21 cellular contexts compared by ENCODE assay signal in genomic region chr19:44924243-44924725, GRCh38. TPM values are rescaled to one million over a fixed set of nuclear protein-coding genes. Genes with fewer than 3 reads are reported as not detected.
DNase-seq lines count a peak whose midpoint lies in the region; ATAC-seq and TF ChIP-seq lines count a peak whose summit lies in the region.
"Had no signal": no experiment of that assay in that cellular context is flagged by ENCODE, and none has a peak within 500 bp of the region (broad histone marks: within the 10 kb centered on the region; RNA-seq: fewer than 3 reads in every experiment).

No MANE protein-coding gene starts in this region.

- H3K79me1 ChIP-seq in mesenchymal stem cell (replicated peaks; ENCODE audit: low read length, poor library complexity, severe bottlenecking), result no peaks in the 10 kb centered on the region

- no peaks in the 10 kb centered on the region for H3K27me3 ChIP-seq in right atrium auricular region
- H3K27me3 ChIP-seq in mesenchymal stem cell (ENCODE audit: control insufficient read depth in 1 of 2, insufficient read depth in 1 of 2, low read length in 2 of 2), result no peaks in the 10 kb centered on the region
- H3K27me3 ChIP-seq: breast epithelium, thyroid gland had no signal

- H2BK12ac ChIP-seq in mesenchymal stem cell (ENCODE audit: low read length in 2 of 2), result peak overlapping the region; percentile 49 to 59

- no peak overlapping the region for H3K23ac ChIP-seq in mesenchymal stem cell (ENCODE audit: low read length in 2 of 2)

- no peak overlapping the region for H2BK120ac ChIP-seq in mesenchymal stem cell (ENCODE audit: low read depth, low read length)

- intact Hi-C loops in Right ventricle myocardium inferior (cut with DNase I), result no loop called here
- intact Hi-C loops in activated CD4-positive, alpha-beta T cell treated with anti-CD3 and anti-CD28 coated beads for 36 hours (cut with DNase I, micrococcal nuclease), result no loop called here

- H3K4me3 Mint-ChIP-seq in activated CD4-positive, alpha-beta T cell treated with anti-CD3 and anti-CD28 coated beads for 36 hours, result no peak overlapping the region
- H3K4me3 Mint-ChIP-seq: activated naive CD8-positive, alpha-beta T cell treated with anti-CD3 and anti-CD28 coated beads, Interleukin-2, amount 10 ng/mL, durations not matched to agents 7 days and 5 days had no signal

- POLR2A ChIA-PET in activated CD4-positive, alpha-beta T cell treated with anti-CD3 and anti-CD28 coated beads for 36 hours (lab: Charles Lee), result interaction anchor here (0.6 kb wide), 1 partner anchor 19 kb away, joined by 4 read pairs; no protein-coding TSS in a partner anchor

- H2AK5ac ChIP-seq in mesenchymal stem cell (ENCODE audit: low read length, severe bottlenecking), result no peak overlapping the region

- TF ChIP-seq CTCF in right atrium auricular region (IDR thresholded peaks at IDR 0.05), result no peak

- H3K27me3 Mint-ChIP-seq in activated CD4-positive, alpha-beta T cell treated with anti-CD3 and anti-CD28 coated beads for 36 hours, result peaks cover 17% of the 10 kb centered on the region

- CTCF ChIA-PET in activated CD4-positive, alpha-beta T cell treated with anti-CD3 and anti-CD28 coated beads for 36 hours (lab: Charles Lee), result interaction anchor here (0.6 kb wide), 1 partner anchor 235 kb away, joined by 5 read pairs; no protein-coding TSS in a partner anchor

- H4K91ac ChIP-seq in mesenchymal stem cell (ENCODE audit: low read length), result peak overlapping the region; percentile 52

- H3K36me3 Mint-ChIP-seq in activated CD4-positive, alpha-beta T cell treated with anti-CD3 and anti-CD28 coated beads for 36 hours (ENCODE audit: low read depth), result no peaks in the 10 kb centered on the region
- H3K36me3 Mint-ChIP-seq: activated naive CD8-positive, alpha-beta T cell treated with anti-CD3 and anti-CD28 coated beads, Interleukin-2, amount 10 ng/mL, durations not matched to agents 7 days and 5 days had no signal

- no peak overlapping the region for H3K27ac Mint-ChIP-seq in activated CD4-positive, alpha-beta T cell treated with anti-CD3 and anti-CD28 coated beads for 36 hours
- H3K27ac Mint-ChIP-seq: activated naive CD8-positive, alpha-beta T cell treated with anti-CD3 and anti-CD28 coated beads, Interleukin-2, amount 10 ng/mL, durations not matched to agents 7 days and 5 days had no signal

- peak overlapping the region in 1 of 2 experiments; percentile 80 for H3K4ac ChIP-seq in mesenchymal stem cell (ENCODE audit: low read depth in 1 of 2, low read length in 2 of 2)

- H3K27ac ChIP-seq in right atrium auricular region (no peak overlapping the region), mesenchymal stem cell (ENCODE audit: low read length, poor library complexity, severe bottlenecking) (no peak overlapping the region)
- H3K27ac ChIP-seq: C4-2B, WERI-Rb-1 had no signal

- H2AFZ ChIP-seq in mesenchymal stem cell (ENCODE audit: low read depth, low read length), result no peak overlapping the region

- H3K18ac ChIP-seq in mesenchymal stem cell (ENCODE audit: low read depth in 1 of 2, low read length in 2 of 2), result peak overlapping the region in 1 of 2 experiments; percentile 34

- H3K4me1 Mint-ChIP-seq in activated CD4-positive, alpha-beta T cell treated with anti-CD3 and anti-CD28 coated beads for 36 hours, result peaks cover 4% of the 10 kb centered on the region

- no peak overlapping the region for H3K14ac ChIP-seq in mesenchymal stem cell (ENCODE audit: low read length in 2 of 2)

- H2BK5ac ChIP-seq in mesenchymal stem cell (ENCODE audit: low read depth, low read length, poor library complexity, severe bottlenecking), result no peak overlapping the region

- H2BK15ac ChIP-seq in mesenchymal stem cell (ENCODE audit: low read depth, poor library complexity, severe bottlenecking), result peak overlapping the region; percentile 26

- H3K36me3 ChIP-seq in right atrium auricular region (no peaks in the 10 kb centered on the region), mesenchymal stem cell (ENCODE audit: control insufficient read depth in 1 of 2, insufficient read depth in 2 of 2, low read depth in 1 of 2, low read length in 2 of 2) (no peaks in the 10 kb centered on the region)
- H3K36me3 ChIP-seq: breast epithelium, thyroid gland, WERI-Rb-1 had no signal

- H3K9me3 ChIP-seq in right atrium auricular region (no peaks in the 10 kb centered on the region), mesenchymal stem cell (ENCODE audit: control insufficient read depth, low read length) (no peaks in the 10 kb centered on the region)
- H3K9me3 ChIP-seq: breast epithelium, thyroid gland had no signal

- peak overlapping the region; percentile 39 for H3K9ac ChIP-seq in mesenchymal stem cell (ENCODE audit: low read length)

- no peak overlapping the region for H3K4me3 ChIP-seq in right atrium auricular region
- H3K4me3 ChIP-seq in mesenchymal stem cell (ENCODE audit: insufficient read depth in 1 of 2, low read depth in 1 of 2, low read length in 2 of 2), result no peak overlapping the region
- H3K4me3 ChIP-seq: breast epithelium, thyroid gland had no signal

- H3K4me2 ChIP-seq in mesenchymal stem cell (ENCODE audit: low read length, poor library complexity, severe bottlenecking), result no peak overlapping the region

- WGBS in mesenchymal stem cell, result 90% methylated on average over 7 of the region's 8 CpGs

- H3K4me1 ChIP-seq in right atrium auricular region, result peaks cover 0 to 32% of the 10 kb centered on the region in 2 donors
- H3K4me1 ChIP-seq in mesenchymal stem cell (ENCODE audit: control insufficient read depth, insufficient read depth, low read depth, low read length), result peaks cover 7% of the 10 kb centered on the region
- H3K4me1 ChIP-seq: breast epithelium had no signal

- H4K8ac ChIP-seq in mesenchymal stem cell (ENCODE audit: low read length), result peak overlapping the region; percentile 45

- H3K9me3 Mint-ChIP-seq in activated CD4-positive, alpha-beta T cell treated with anti-CD3 and anti-CD28 coated beads for 36 hours (ENCODE audit: low read depth), result no peaks in the 10 kb centered on the region
- H3K9me3 Mint-ChIP-seq: activated naive CD8-positive, alpha-beta T cell treated with anti-CD3 and anti-CD28 coated beads, Interleukin-2, amount 10 ng/mL, durations not matched to agents 7 days and 5 days had no signal

- ATAC-seq in Right ventricle myocardium inferior (no peak), HG02870 (IDR thresholded peaks at IDR 0.05; ENCODE audit: unreplicated experiment) (no peak)
- no peak for ATAC-seq in activated CD4-positive, alpha-beta T cell treated with anti-CD3 and anti-CD28 coated beads for 36 hours
- ATAC-seq: HCT116 had no signal

- DNase-seq in Right ventricle myocardium inferior (ENCODE audit: missing footprints) (peak; percentile 57), right atrium auricular region (ENCODE audit: low spot score) (no peak), mesenchymal stem cell (no peak), DMS114 treated with DMSO at 0.1 percent for 48 hours (lab: John Stamatoyannopoulos, UW; ENCODE audit: unreplicated experiment) (no peak)
- DNase-seq in activated CD4-positive, alpha-beta T cell treated with anti-CD3 and anti-CD28 coated beads for 36 hours, result no peak
- DNase-seq: 8988T; activated naive CD8-positive, alpha-beta T cell treated with anti-CD3 and anti-CD28 coated beads, Interleukin-2, amount 10 ng/mL, durations not matched to agents 7 days and 5 days; effector CD8-positive, alpha-beta T cell; MM.1S; NCI-H1930; NCI-H510A; SHP77 treated with DMSO at 0.1 percent for 48 hours; small intestine; thyroid gland; WERI-Rb-1 had no signal

RNA-seq across cellular contexts. Expression of gene APOC1, which starts 9.9 kb away (rescaled TPM):
- total RNA-seq in Right ventricle myocardium inferior (1.4 TPM), right atrium auricular region (1 to 10 TPM; 3.6 to 6.5 TPM)
- polyA plus RNA-seq in mesenchymal stem cell (2013, experiment 1 of 2), result 87.8 TPM
- polyA plus RNA-seq in mesenchymal stem cell (2013, experiment 2 of 2), result 82.3 TPM
- total RNA-seq in activated CD4-positive, alpha-beta T cell treated with anti-CD3 and anti-CD28 coated beads for 36 hours, result 1 to 10 TPM; 2.8 to 2.9 TPM

RNA-seq across cellular contexts. Expression of gene APOC4, which starts 17.8 kb away (rescaled TPM):
- not detected for total RNA-seq in Right ventricle myocardium inferior
- total RNA-seq in right atrium auricular region, result not detected
- not detected for polyA plus RNA-seq in mesenchymal stem cell (2013, experiment 1 of 2)
- not detected for polyA plus RNA-seq in mesenchymal stem cell (2013, experiment 2 of 2)
- not detected for total RNA-seq in activated CD4-positive, alpha-beta T cell treated with anti-CD3 and anti-CD28 coated beads for 36 hours
- total RNA-seq: activated naive CD8-positive, alpha-beta T cell treated with anti-CD3 and anti-CD28 coated beads, Interleukin-2, amount 10 ng/mL, durations not matched to agents 7 days and 5 days; breast epithelium; HT1080; T-helper 1 cell treated with Interleukin-12 subunit alpha and Interleukin-12 subunit beta and Interleukin-4 antibody, amounts not matched to agents 30 ng/mL and 1 ng/mL, for 36 hours; thyroid gland had no signal
- polyA plus RNA-seq: small intestine had no signal

RNA-seq across cellular contexts. Expression of gene APOE, which starts 18.7 kb away (rescaled TPM):
- 9.9 TPM for total RNA-seq in Right ventricle myocardium inferior
- 100 to 1,000 TPM in 1 of 2 donors, 10 to 100 TPM in 1; 85.3 to 403 TPM for total RNA-seq in right atrium auricular region
- 201 TPM for polyA plus RNA-seq in mesenchymal stem cell (2013, experiment 1 of 2)
- 208 TPM for polyA plus RNA-seq in mesenchymal stem cell (2013, experiment 2 of 2)
- under 1 TPM; 0.55 to 0.70 TPM for total RNA-seq in activated CD4-positive, alpha-beta T cell treated with anti-CD3 and anti-CD28 coated beads for 36 hours

RNA-seq across cellular contexts. Expression of gene APOC2, which starts 21.6 kb away (rescaled TPM):
- total RNA-seq in Right ventricle myocardium inferior (not detected), right atrium auricular region (not detected)
- not detected for polyA plus RNA-seq in mesenchymal stem cell (2013, experiment 1 of 2)
- not detected for polyA plus RNA-seq in mesenchymal stem cell (2013, experiment 2 of 2)
- total RNA-seq in activated CD4-positive, alpha-beta T cell treated with anti-CD3 and anti-CD28 coated beads for 36 hours, result not detected
- total RNA-seq: activated naive CD8-positive, alpha-beta T cell treated with anti-CD3 and anti-CD28 coated beads, Interleukin-2, amount 10 ng/mL, durations not matched to agents 7 days and 5 days; HT1080; T-helper 1 cell treated with Interleukin-12 subunit alpha and Interleukin-12 subunit beta and Interleukin-4 antibody, amounts not matched to agents 30 ng/mL and 1 ng/mL, for 36 hours had no signal

RNA-seq across cellular contexts. Expression of gene CLPTM1, which starts 30.9 kb away (rescaled TPM):
- total RNA-seq in Right ventricle myocardium inferior, result 90.1 TPM
- total RNA-seq in right atrium auricular region, result 10 to 100 TPM; 75.9 to 83.5 TPM
- 97.6 TPM for polyA plus RNA-seq in mesenchymal stem cell (2013, experiment 1 of 2)
- polyA plus RNA-seq in mesenchymal stem cell (2013, experiment 2 of 2), result 93.9 TPM
- 10 to 100 TPM; 41.6 to 44.1 TPM for total RNA-seq in activated CD4-positive, alpha-beta T cell treated with anti-CD3 and anti-CD28 coated beads for 36 hours
